9 cellular contexts compared by ENCODE assay signal in the genomic region with DNA sequence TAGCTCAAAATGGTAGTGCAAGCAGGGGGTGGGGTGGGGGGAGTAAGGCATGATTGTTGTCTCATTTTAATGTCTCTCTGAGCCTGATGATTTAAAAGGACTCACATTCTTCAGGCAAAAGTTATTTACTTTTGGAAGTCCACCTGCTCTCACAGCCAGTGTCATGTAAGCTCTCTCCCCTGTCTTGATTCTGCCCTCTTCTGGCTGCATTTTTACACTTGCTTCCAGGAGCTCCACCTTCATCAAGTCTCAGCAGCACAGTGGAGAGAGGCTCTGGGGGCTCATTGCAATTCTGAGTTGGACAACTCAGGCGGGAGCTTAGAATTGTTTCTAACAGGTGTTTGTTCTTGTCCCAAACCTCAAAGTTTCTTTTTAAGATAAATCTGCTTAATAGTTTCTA. TPM values are rescaled to one million over a fixed set of nuclear protein-coding genes. Genes with fewer than 3 reads are reported as not detected.
DNase-seq lines count a peak whose midpoint lies in the region; ATAC-seq, FAIRE-seq and TF ChIP-seq lines count a peak whose summit lies in the region.
"Had no signal": no experiment of that assay in that cellular context is flagged by ENCODE, and none has a peak within 500 bp of the region (broad histone marks: within the 10 kb centered on the region; RNA-seq: fewer than 3 reads in every experiment).

No MANE protein-coding gene starts in this region.

- no peak for DNase-seq in left ventricle myocardium inferior
- no peak for DNase-seq in left cardiac atrium
- peak; percentile 12 for DNase-seq in NCI-H69 (lab: John Stamatoyannopoulos, UW)
- DNase-seq in choroid plexus epithelial cell (ENCODE audit: low read depth) = peak; percentile 71
- peak; percentile 46 for DNase-seq in urothelium cell line (ENCODE audit: low spot score)
- DNase-seq in vagina (ENCODE audit: extremely low spot score in 2 of 2) = no peak
- no peak for DNase-seq in activated gamma-delta T cell (lab: John Stamatoyannopoulos, UW)

- H3K4me1 ChIP-seq in left ventricle myocardium inferior = no peaks in the 10 kb centered on the region
- H3K4me1 ChIP-seq in vagina = no peaks in the 10 kb centered on the region

- H3K36me3 ChIP-seq in left ventricle myocardium inferior = no peaks in the 10 kb centered on the region
- no peaks in the 10 kb centered on the region for H3K36me3 ChIP-seq in vagina

- H3K27ac ChIP-seq in left ventricle myocardium inferior (replicated peaks) (no peak overlapping the region), vagina (no peak overlapping the region)
- H3K27ac ChIP-seq: skin epidermis had no signal

- FAIRE-seq in urothelium cell line (lab: Jason Lieb, UNC) = no peak

- no peak for TF ChIP-seq POLR2A in vagina (IDR thresholded peaks at IDR 0.05)

- H3K9me3 ChIP-seq in left ventricle myocardium inferior (replicated peaks) (no peaks in the 10 kb centered on the region), vagina (no peaks in the 10 kb centered on the region)

- ATAC-seq in left cardiac atrium (no peak), GM18868 (IDR thresholded peaks at IDR 0.05; ENCODE audit: unreplicated experiment) (no peak)

- H3K27me3 ChIP-seq in left ventricle myocardium inferior (ENCODE audit: low read depth) (peaks cover 50% of the 10 kb centered on the region), vagina (no peaks in the 10 kb centered on the region)

- peak; percentile 25 for TF ChIP-seq CTCF in left ventricle myocardium inferior (IDR thresholded peaks at IDR 0.05; ENCODE audit: borderline replicate concordance)
- TF ChIP-seq CTCF in choroid plexus epithelial cell (conservative IDR thresholded peaks at IDR 0.05; ENCODE audit: low read depth, low read length) = peak; percentile 69
- no peak for TF ChIP-seq CTCF in vagina (IDR thresholded peaks at IDR 0.05)

- H3K4me3 ChIP-seq in left ventricle myocardium inferior = no peak overlapping the region
- no peak overlapping the region for H3K4me3 ChIP-seq in choroid plexus epithelial cell (ENCODE audit: low read depth, low read length)
- H3K4me3 ChIP-seq in vagina = no peak overlapping the region
- H3K4me3 ChIP-seq: skin epidermis had no signal

- intact Hi-C loops in left ventricle myocardium inferior (cut with micrococcal nuclease) (no loop called here), left cardiac atrium (cut with DNase I) (loop anchor here in 1 of 2 donors (5.0 kb wide), 1 partner anchor 71 kb away; no protein-coding TSS in a partner anchor), vagina (cut with DNase I) (no loop called here)

RNA-seq across cellular contexts. Expression of gene GNAL, which starts 39.2 kb away (rescaled TPM):
- total RNA-seq in left ventricle myocardium inferior (1.1 TPM), left cardiac atrium (1 to 10 TPM; 3.0 to 5.8 TPM), vagina (23.3 TPM)

Comparison
In these comparisons a context has a peak if more than half of its experiments do, and no peak if none do; other contexts are left out.
1. DNase-seq: peak in NCI-H69 (single experiment), choroid plexus epithelial cell (single experiment) and urothelium cell line (single experiment); none in left ventricle myocardium inferior (single experiment), left cardiac atrium (single experiment), vagina (0 of 2) and activated gamma-delta T cell (single experiment).
2. CTCF ChIP-seq: peak in left ventricle myocardium inferior (single experiment) and choroid plexus epithelial cell (single experiment); none in vagina (0 of 3).